ENCODE assay signal across 8 cellular contexts in genomic region chr14:23033801-23034497, GRCh38. TPM values are rescaled to one million over a fixed set of nuclear protein-coding genes. Genes with fewer than 3 reads are reported as not detected.
DNase-seq lines count a peak whose midpoint lies in the region; ATAC-seq and TF ChIP-seq lines count a peak whose summit lies in the region.

No MANE protein-coding gene starts in this region.

- H3K23ac ChIP-seq in trophoblast cell (ENCODE audit: low read length), result no peak overlapping the region

- peak overlapping the region; percentile 89 for H3K4ac ChIP-seq in trophoblast cell (ENCODE audit: low read depth, low read length)

- peak overlapping the region; percentile 7 for H2AFZ ChIP-seq in trophoblast cell (ENCODE audit: insufficient read depth, low read length, poor library complexity)

- no peaks in the 10 kb centered on the region for H3K9me3 ChIP-seq in Peyer's patch
- no peaks in the 10 kb centered on the region for H3K9me3 ChIP-seq in trophoblast cell (ENCODE audit: insufficient read depth, low read depth, low read length)

- H3K14ac ChIP-seq in trophoblast cell (ENCODE audit: low read length), result peak overlapping the region; percentile 99

- no peak overlapping the region for H2BK12ac ChIP-seq in trophoblast cell (ENCODE audit: low read length)

- H3K9ac ChIP-seq in trophoblast cell (ENCODE audit: low read length), result peak overlapping the region; percentile 94

- peak overlapping the region; percentile 78 for H2BK5ac ChIP-seq in trophoblast cell (ENCODE audit: low read depth, low read length, poor library complexity)

- DNase-seq in GM12864 (ENCODE audit: low read depth) (no peak), Peyer's patch (no peak), epithelial cell of proximal tubule (ENCODE audit: low read depth) (no peak), trophoblast cell (no peak), NCI-H510A (lab: John Stamatoyannopoulos, UW) (no peak), NCI-H1092 (lab: John Stamatoyannopoulos, UW) (no peak)

- H3K4me1 ChIP-seq in Peyer's patch (peaks cover 0 to 17% (median 2%) of the 10 kb centered on the region in 4 donors), trophoblast cell (ENCODE audit: control insufficient read depth in 1 of 2, insufficient read depth in 2 of 2, low read length in 2 of 2) (peaks cover 3 to 7% of the 10 kb centered on the region in 2 experiments)

- no peaks in the 10 kb centered on the region for H3K27me3 ChIP-seq in Peyer's patch
- no peaks in the 10 kb centered on the region for H3K27me3 ChIP-seq in trophoblast cell (ENCODE audit: insufficient read depth, low read length)

- ATAC-seq in GM21619 (IDR thresholded peaks at IDR 0.05; ENCODE audit: unreplicated experiment) (no peak), HG03097 (IDR thresholded peaks at IDR 0.05; ENCODE audit: low FRiP score, unreplicated experiment) (no peak)

- H3K4me2 ChIP-seq in trophoblast cell (ENCODE audit: low read length), result peak overlapping the region; percentile 62

- 100% methylated on average over 1 of the region's 17 CpGs for WGBS in trophoblast cell (ENCODE audit: extremely low coverage, insufficient coverage, insufficient read length)

- H3K27ac ChIP-seq in Peyer's patch (peak overlapping the region; percentile 85 to 95 (median 91)), trophoblast cell (ENCODE audit: low read depth, low read length) (peak overlapping the region; percentile 73)

- peaks cover 12% of the 10 kb centered on the region for H3K79me2 ChIP-seq in trophoblast cell (ENCODE audit: control insufficient read depth, insufficient read depth, low read length, poor library complexity)

- H4K12ac ChIP-seq in trophoblast cell (ENCODE audit: low read depth, low read length), result peak overlapping the region; percentile 94

- peak overlapping the region; percentile 90 for H2BK120ac ChIP-seq in trophoblast cell (ENCODE audit: insufficient read depth, low read length, poor library complexity)

- peaks cover 9% of the 10 kb centered on the region for H3K79me1 ChIP-seq in trophoblast cell (ENCODE audit: low read length)

- H4K8ac ChIP-seq in trophoblast cell (ENCODE audit: low read depth, low read length), result peak overlapping the region; percentile 82

- peak overlapping the region; percentile 88 for H2AK5ac ChIP-seq in trophoblast cell (ENCODE audit: low read length)

- H3K4me3 ChIP-seq in GM12864 (ENCODE audit: low read depth, low read length) (peak overlapping the region; percentile 77), Peyer's patch (peak overlapping the region; percentile 66 to 86 (median 76)), epithelial cell of proximal tubule (ENCODE audit: low read depth, low read length) (peak overlapping the region; percentile 88), trophoblast cell (ENCODE audit: low read depth, low read length) (peak overlapping the region; percentile 84)

- H3K18ac ChIP-seq in trophoblast cell (ENCODE audit: low read length), result peak overlapping the region; percentile 97

- H4K91ac ChIP-seq in trophoblast cell (ENCODE audit: low read depth, low read length), result peak overlapping the region; percentile 92

- H3K36me3 ChIP-seq in Peyer's patch (peaks cover 0 to 38% (median 0%) of the 10 kb centered on the region in 3 donors), trophoblast cell (ENCODE audit: control insufficient read depth in 1 of 2, insufficient read depth in 2 of 2, low read length in 2 of 2) (peaks cover 20 to 21% of the 10 kb centered on the region in 2 experiments)

- no peak for TF ChIP-seq POLR2A in Peyer's patch (IDR thresholded peaks at IDR 0.05)

- no peak for TF ChIP-seq CTCF in GM12864 (IDR thresholded peaks at IDR 0.05; ENCODE audit: low read depth, low read length, missing control alignments)
- TF ChIP-seq CTCF in Peyer's patch (IDR thresholded peaks at IDR 0.05), result no peak
- TF ChIP-seq CTCF in epithelial cell of proximal tubule (conservative IDR thresholded peaks at IDR 0.05; ENCODE audit: low read depth, low read length), result no peak

RNA-seq across cellular contexts. Expression of gene PSMB5, which starts 0.8 kb away (rescaled TPM):
- total RNA-seq in Peyer's patch, result 100 to 1,000 TPM in 1 of 4 donors, 10 to 100 TPM in 3; 49.6 to 116 (median 68.8) TPM
- 388 and 413 TPM in 2 replicates for total RNA-seq in epithelial cell of proximal tubule
- polyA plus RNA-seq in trophoblast cell (2013), result 159 and 160 TPM in 2 replicates

RNA-seq across cellular contexts. Expression of gene PSMB11, which starts 8.1 kb away (rescaled TPM):
- total RNA-seq in Peyer's patch, result not detected
- not detected in 2 replicates for total RNA-seq in epithelial cell of proximal tubule
- polyA plus RNA-seq in trophoblast cell (2013), result not detected in 2 replicates

RNA-seq across cellular contexts. Expression of gene CDH24, which starts 23.4 kb away (rescaled TPM):
- total RNA-seq in Peyer's patch, result 10 to 100 TPM in 1 of 4 donors, 1 to 10 TPM in 3; 1.1 to 12.4 (median 5.5) TPM
- 11.1 and 17.7 TPM in 2 replicates for total RNA-seq in epithelial cell of proximal tubule
- polyA plus RNA-seq in trophoblast cell (2013), result 24.3 and 24.6 TPM in 2 replicates

RNA-seq across cellular contexts. Expression of gene C14orf93, which starts 24.0 kb away (rescaled TPM):
- total RNA-seq in Peyer's patch (10 to 100 TPM; 11.0 to 34.4 (median 19.8) TPM), epithelial cell of proximal tubule (6.0 and 9.4 TPM in 2 replicates)
- 3.0 and 3.6 TPM in 2 replicates for polyA plus RNA-seq in trophoblast cell (2013)

RNA-seq across cellular contexts. Expression of gene AJUBA, which starts 51.6 kb away (rescaled TPM):
- 1 to 10 TPM in 3 of 4 donors, under 1 TPM in 1; 0.70 to 3.3 (median 2.4) TPM for total RNA-seq in Peyer's patch
- total RNA-seq in epithelial cell of proximal tubule, result 63.2 and 105 TPM in 2 replicates
- polyA plus RNA-seq in trophoblast cell (2013), result 24.6 and 25.3 TPM in 2 replicates
